In genomic region chr9:69873401-69873950, GRCh38 we compare ENCODE assay signal across 30 cellular contexts. TPM values are rescaled to one million over a fixed set of nuclear protein-coding genes. Genes with fewer than 3 reads are reported as not detected.
DNase-seq lines count a peak whose midpoint lies in the region; ATAC-seq and TF ChIP-seq lines count a peak whose summit lies in the region.
"Had no signal": no experiment of that assay in that cellular context is flagged by ENCODE, and none has a peak within 500 bp of the region (broad histone marks: within the 10 kb centered on the region; RNA-seq: fewer than 3 reads in every experiment).

No MANE protein-coding gene starts in this region.

- peak overlapping the region; percentile 58 for H3K27ac Mint-ChIP-seq in GM23338
- H3K27ac Mint-ChIP-seq in endodermal cell = no peak overlapping the region
- H3K27ac Mint-ChIP-seq in neural progenitor cell = no peak overlapping the region
- H3K27ac Mint-ChIP-seq: CD4-positive, alpha-beta T cell; T-cell had no signal

- intact Hi-C loops in gastrocnemius medialis (cut with DNase I; ENCODE audit: low total_unique reads) (loop anchor here (5.0 kb wide), 1 partner anchor 116 kb away; no protein-coding TSS in a partner anchor), PC-3 (cut with micrococcal nuclease) (loop anchor here (10.0 kb wide), 1 partner anchor 199 kb away; the partner anchor contains the start of gene APBA1)

- H4K20me1 ChIP-seq in GM23338 (replicated peaks; ENCODE audit: insufficient read depth) = no peaks in the 10 kb centered on the region
- no peaks in the 10 kb centered on the region for H4K20me1 ChIP-seq in Loucy (ENCODE audit: insufficient read depth, low read length, poor library complexity, severe bottlenecking)
- no peaks in the 10 kb centered on the region for H4K20me1 ChIP-seq in neural progenitor cell (ENCODE audit: low read depth)
- no peaks in the 10 kb centered on the region for H4K20me1 ChIP-seq in PC-3 (ENCODE audit: low read length)
- H4K20me1 ChIP-seq: BLaER1 treated with 17β-estradiol and CSF1 and Interleukin-3, amounts not matched to agents 10 nM and 100 nM had no signal

- ATAC-seq in GM23338 (no peak), gastrocnemius medialis (peak; percentile 42 to 46), PC-3 (no peak)
- ATAC-seq: HepG2, T-cell had no signal

- H3K9me2 ChIP-seq in GM23338 (ENCODE audit: insufficient read depth) (0 out of 2 replicates have a peak, but pooled peaks cover 4% of the 10 kb centered on the region), Loucy (replicated peaks; ENCODE audit: low read depth, low read length) (no peaks in the 10 kb centered on the region), PC-3 (replicated peaks; ENCODE audit: low read length) (no peaks in the 10 kb centered on the region)

- H3K4me1 ChIP-seq in GM23338 (ENCODE audit: insufficient read depth) (peaks cover 9% of the 10 kb centered on the region), Loucy (ENCODE audit: insufficient read depth, low read length, poor library complexity, severe bottlenecking) (peaks cover 4% of the 10 kb centered on the region), endodermal cell (ENCODE audit: control insufficient read depth, insufficient read depth, low read length) (no peaks in the 10 kb centered on the region), gastrocnemius medialis (peaks cover 25 to 28% of the 10 kb centered on the region in 2 donors), neural progenitor cell (peaks cover 6% of the 10 kb centered on the region), PC-3 (ENCODE audit: insufficient read depth, low read length) (no peaks in the 10 kb centered on the region)
- H3K4me1 ChIP-seq: BLaER1 treated with 17β-estradiol and CSF1 and Interleukin-3, amounts not matched to agents 10 nM and 100 nM had no signal

- H3K36me3 ChIP-seq in GM23338 (ENCODE audit: insufficient read depth) (no peaks in the 10 kb centered on the region), Loucy (ENCODE audit: insufficient read depth, low read length) (no peaks in the 10 kb centered on the region), endodermal cell (ENCODE audit: control insufficient read depth, insufficient read depth, low read length) (no peaks in the 10 kb centered on the region), gastrocnemius medialis (no peaks in the 10 kb centered on the region), neural progenitor cell (no peaks in the 10 kb centered on the region), PC-3 (ENCODE audit: low read depth, low read length) (no peaks in the 10 kb centered on the region)
- H3K36me3 ChIP-seq: BLaER1 treated with 17β-estradiol and CSF1 and Interleukin-3, amounts not matched to agents 10 nM and 100 nM; SJSA1 had no signal

- H3K4me3 ChIP-seq in GM23338 = no peak overlapping the region
- no peak overlapping the region for H3K4me3 ChIP-seq in Loucy (ENCODE audit: low read length, poor library complexity, severe bottlenecking)
- H3K4me3 ChIP-seq in endodermal cell (ENCODE audit: low read length) = no peak overlapping the region
- H3K4me3 ChIP-seq in gastrocnemius medialis = no peak overlapping the region
- no peak overlapping the region for H3K4me3 ChIP-seq in neural progenitor cell
- H3K4me3 ChIP-seq in PC-3 (ENCODE audit: low read length) = no peak overlapping the region
- H3K4me3 ChIP-seq: BLaER1 treated with 17β-estradiol and CSF1 and Interleukin-3, amounts not matched to agents 10 nM and 100 nM; PC-9; SJSA1 had no signal

- H3K79me2 ChIP-seq in GM23338 (replicated peaks; ENCODE audit: insufficient read depth) (no peaks in the 10 kb centered on the region), Loucy (ENCODE audit: insufficient read depth, low read length) (no peaks in the 10 kb centered on the region), neural progenitor cell (ENCODE audit: low read depth) (no peaks in the 10 kb centered on the region), PC-3 (ENCODE audit: low read length) (no peaks in the 10 kb centered on the region)

- H3K27ac ChIP-seq in GM23338 (ENCODE audit: low read depth) = no peak overlapping the region
- H3K27ac ChIP-seq in endodermal cell (ENCODE audit: low read depth, low read length) = peak overlapping the region; percentile 21
- H3K27ac ChIP-seq in gastrocnemius medialis = peak overlapping the region; percentile 11 to 66 (median 48)
- no peak overlapping the region for H3K27ac ChIP-seq in neural progenitor cell
- H3K27ac ChIP-seq in PC-3 (ENCODE audit: low read length) = no peak overlapping the region
- H3K27ac ChIP-seq: BLaER1 treated with 17β-estradiol and CSF1 and Interleukin-3, amounts not matched to agents 10 nM and 100 nM; PC-9; SJSA1 had no signal

- H3K4me3 Mint-ChIP-seq in GM23338 (no peak overlapping the region), endodermal cell (no peak overlapping the region), neural progenitor cell (no peak overlapping the region)
- H3K4me3 Mint-ChIP-seq: CD4-positive, alpha-beta T cell; T-cell had no signal

- peaks cover 3% of the 10 kb centered on the region for H3K27me3 Mint-ChIP-seq in GM23338 (ENCODE audit: insufficient read depth, low read depth, poor library complexity)
- no peaks in the 10 kb centered on the region for H3K27me3 Mint-ChIP-seq in endodermal cell (ENCODE audit: insufficient read depth)
- peaks cover 3% of the 10 kb centered on the region for H3K27me3 Mint-ChIP-seq in neural progenitor cell (ENCODE audit: insufficient read depth, low read depth)
- H3K27me3 Mint-ChIP-seq: CD4-positive, alpha-beta T cell; T-cell had no signal

- DNase-seq in GM23338 (ENCODE audit: low spot score) (no peak), endodermal cell (no peak), gastrocnemius medialis (no peak), GM19240 (ENCODE audit: insufficient read length, low spot score) (no peak), neural progenitor cell (ENCODE audit: low spot score) (no peak), PC-3 (no peak), NCI-H345 (lab: John Stamatoyannopoulos, UW) (no peak)
- DNase-seq: CD4-positive, alpha-beta T cell; COR-L47; H7; KG1; NCI-H1048; NCI-H1417; NCI-H1694 treated with DMSO at 0.1 percent for 48 hours; NCI-H2081 treated with DMSO at 0.1 percent for 48 hours; NCI-H2171; NCI-H226; NCI-H510A treated with DMSO at 0.1 percent for 48 hours; NCI-H748 treated with DMSO at 0.1 percent for 48 hours; NK-92 treated with Interleukin-12 subunit alpha and Interleukin-12 subunit beta, amount 100 ng/mL, for 24 hours; PC-9; Right ventricle myocardium superior; T-cell had no signal

- H3K4me1 Mint-ChIP-seq in GM23338 = peaks cover 35% of the 10 kb centered on the region
- peaks cover 27% of the 10 kb centered on the region for H3K4me1 Mint-ChIP-seq in endodermal cell
- peaks cover 2% of the 10 kb centered on the region for H3K4me1 Mint-ChIP-seq in neural progenitor cell
- H3K4me1 Mint-ChIP-seq: T-cell had no signal

- H2AFZ ChIP-seq in GM23338 (no peak overlapping the region), Loucy (ENCODE audit: low read length) (peak overlapping the region; percentile 35), neural progenitor cell (replicated peaks) (no peak overlapping the region), PC-3 (ENCODE audit: low read length) (no peak overlapping the region)
- H2AFZ ChIP-seq: PC-9 had no signal

- CTCF ChIA-PET in PC-3 (lab: Charles Lee) = no interaction called here

- H3K9me3 Mint-ChIP-seq in GM23338 = peaks cover 7% of the 10 kb centered on the region; the same call in 2 of the 3 replicates
- H3K9me3 Mint-ChIP-seq in endodermal cell = no peaks in the 10 kb centered on the region
- peaks cover 5% of the 10 kb centered on the region for H3K9me3 Mint-ChIP-seq in neural progenitor cell
- H3K9me3 Mint-ChIP-seq: CD4-positive, alpha-beta T cell; T-cell had no signal

- in situ Hi-C loops in gastrocnemius medialis (cut with MboI; ENCODE audit: low sequenced_read_pairs in 4 of 4) = loop anchor here in 2 of 4 donors (10.0 kb wide), 2 partner anchors 199 to 449 kb away; partner anchors contain the start of gene APBA1 (in 1 of the 2)

- no TSS peak for BruUV-seq in PC-3 (replicated peaks; lab: Mats Ljungman, UMichigan)

- H3F3A ChIP-seq in GM23338 (replicated peaks; ENCODE audit: low read depth) (no peaks in the 10 kb centered on the region), Loucy (ENCODE audit: low read depth) (no peaks in the 10 kb centered on the region), neural progenitor cell (ENCODE audit: low read depth) (no peaks in the 10 kb centered on the region), PC-3 (ENCODE audit: low read length, unreplicated experiment) (no peaks in the 10 kb centered on the region)

- POLR2A ChIA-PET in PC-3 (lab: Charles Lee; ENCODE audit: unreplicated experiment) = no interaction called here

- TF ChIP-seq POLR2A in gastrocnemius medialis (IDR thresholded peaks at IDR 0.05) = no peak

- 70 to 81% methylated on average over 5 to 7 of the region's 7 CpGs for WGBS in endodermal cell (ENCODE audit: insufficient coverage in 1 of 2, insufficient read length in 1 of 2), 2 experiments

- H3K9ac ChIP-seq in Loucy (ENCODE audit: low read depth, low read length, poor library complexity, severe bottlenecking) (no peak overlapping the region), endodermal cell (ENCODE audit: extremely low read depth, low read length, poor library complexity, severe bottlenecking) (no peak overlapping the region), neural progenitor cell (no peak overlapping the region), PC-3 (ENCODE audit: low read length) (no peak overlapping the region)
- H3K9ac ChIP-seq: BLaER1 treated with 17β-estradiol and CSF1 and Interleukin-3, amounts not matched to agents 10 nM and 100 nM had no signal

- H3K4me2 ChIP-seq in GM23338 = no peak overlapping the region
- no peak overlapping the region for H3K4me2 ChIP-seq in Loucy (ENCODE audit: low read depth, low read length, poor library complexity, severe bottlenecking)
- H3K4me2 ChIP-seq in neural progenitor cell = no peak overlapping the region
- no peak overlapping the region for H3K4me2 ChIP-seq in PC-3 (ENCODE audit: low read length)
- H3K4me2 ChIP-seq: BLaER1 treated with 17β-estradiol and CSF1 and Interleukin-3, amounts not matched to agents 10 nM and 100 nM; PC-9 had no signal

- H3K27me3 ChIP-seq in GM23338 (ENCODE audit: insufficient read depth) (no peaks in the 10 kb centered on the region), Loucy (ENCODE audit: insufficient read depth, low read length, poor library complexity, severe bottlenecking) (no peaks in the 10 kb centered on the region), endodermal cell (ENCODE audit: control insufficient read depth, insufficient read depth, low read length, poor library complexity, severe bottlenecking) (no peaks in the 10 kb centered on the region), gastrocnemius medialis (no peaks in the 10 kb centered on the region), neural progenitor cell (no peaks in the 10 kb centered on the region), PC-3 (ENCODE audit: low read length) (0 out of 2 replicates have a peak, but pooled peaks cover 4% of the 10 kb centered on the region)
- H3K27me3 ChIP-seq: BLaER1 treated with 17β-estradiol and CSF1 and Interleukin-3, amounts not matched to agents 10 nM and 100 nM; SJSA1 had no signal

- no peaks in the 10 kb centered on the region for H3K9me3 ChIP-seq in Loucy (ENCODE audit: insufficient read depth, low read depth, low read length)
- H3K9me3 ChIP-seq in endodermal cell (ENCODE audit: control insufficient read depth, low read length) = no peaks in the 10 kb centered on the region
- no peaks in the 10 kb centered on the region for H3K9me3 ChIP-seq in gastrocnemius medialis
- no peaks in the 10 kb centered on the region for H3K9me3 ChIP-seq in neural progenitor cell (ENCODE audit: low read depth)
- H3K9me3 ChIP-seq in PC-3 (ENCODE audit: low read length) = no peaks in the 10 kb centered on the region
- H3K9me3 ChIP-seq: BLaER1 treated with 17β-estradiol and CSF1 and Interleukin-3, amounts not matched to agents 10 nM and 100 nM; SJSA1 had no signal

- TF ChIP-seq CTCF in GM23338 (conservative IDR thresholded peaks at IDR 0.05; ENCODE audit: low read depth in 2 of 2) (no peak), Loucy (conservative IDR thresholded peaks at IDR 0.05; ENCODE audit: low read length) (no peak), endodermal cell (conservative IDR thresholded peaks at IDR 0.05) (no peak), gastrocnemius medialis (IDR thresholded peaks at IDR 0.05 in 4 of 5, conservative IDR thresholded peaks at IDR 0.05 in 1 of 5) (no peak), neural progenitor cell (IDR thresholded peaks at IDR 0.05) (no peak), PC-3 (conservative IDR thresholded peaks at IDR 0.05; ENCODE audit: low read depth, low read length) (no peak)

- H3K36me3 Mint-ChIP-seq in GM23338 (ENCODE audit: low read depth) (peaks cover 8% of the 10 kb centered on the region; the same call in 2 of the 3 replicates), endodermal cell (ENCODE audit: low read depth) (no peaks in the 10 kb centered on the region), neural progenitor cell (no peaks in the 10 kb centered on the region)
- H3K36me3 Mint-ChIP-seq: T-cell had no signal

RNA-seq across cellular contexts. Expression of gene CFAP95, which starts 52.9 kb away (rescaled TPM):
- total RNA-seq in GM23338 (2014; rRNA removed; shearing (Covaris generic)) = 48.6 and 69.1 TPM in 2 replicates
- 82.5 and 88.6 TPM in 2 replicates for polyA plus RNA-seq in GM23338 (2016; fragmentation: Nextera tagmentation; extraction: Ambion mirVana)
- total RNA-seq in endodermal cell (10 to 100 TPM in 1 of 2 donors, 1 to 10 TPM in 1; 5.7 to 48.9 TPM), gastrocnemius medialis (not detected), neural progenitor cell (ENCODE audit: low replicate concordance) (not detected in 2 replicates), PC-3 (2014; rRNA removed) (not detected in 2 replicates)
- 8.0 TPM for polyA plus RNA-seq in endodermal cell (2013, experiment 1 of 2)
- polyA plus RNA-seq in endodermal cell (2013, experiment 2 of 2) = 5.6 TPM
- total RNA-seq: CD4-positive, alpha-beta T cell; HepG2; HT1080; PC-9; Right ventricle myocardium superior; RPMI7951; SJSA1; T-cell had no signal
- polyA plus RNA-seq: AG04450, HepG2 had no signal

Comparison
In these comparisons a context has a peak if more than half of its experiments do, and no peak if none do; other contexts are left out.
1. ATAC-seq: peak in gastrocnemius medialis (2 of 2); none in GM23338 (single experiment) and PC-3 (single experiment).
2. H3K27ac ChIP-seq: peak in endodermal cell (single experiment) and gastrocnemius medialis (4 of 4); none in GM23338 (single experiment), neural progenitor cell (single experiment) and PC-3 (single experiment).